In genomic region chr3:58237940-58238681, GRCh38 we compare ENCODE assay signal across 8 cellular contexts. TPM values are rescaled to one million over a fixed set of nuclear protein-coding genes. Genes with fewer than 3 reads are reported as not detected.
DNase-seq lines count a peak whose midpoint lies in the region; ATAC-seq and TF ChIP-seq lines count a peak whose summit lies in the region.

No MANE protein-coding gene starts in this region.

- H3K36me3 ChIP-seq in gastroesophageal sphincter (no peaks in the 10 kb centered on the region), neutrophil (no peaks in the 10 kb centered on the region), thyroid gland (no peaks in the 10 kb centered on the region)

- H3K4me3 ChIP-seq in gastroesophageal sphincter, result peak overlapping the region; percentile 81 to 90
- H3K4me3 ChIP-seq in neutrophil (ENCODE audit: low read depth in 1 of 2, low read length in 1 of 2), result peak overlapping the region; percentile 66 to 93
- peak overlapping the region; percentile 77 to 92 (median 84) for H3K4me3 ChIP-seq in thyroid gland (replicated peaks in 1 of 3)

- H3K4me1 ChIP-seq in gastroesophageal sphincter (peaks cover 0 to 28% (median 10%) of the 10 kb centered on the region in 3 donors), neutrophil (ENCODE audit: control insufficient read depth in 1 of 2, insufficient read depth in 1 of 2, low read depth in 1 of 2, low read length in 1 of 2) (peaks cover 13% of the 10 kb centered on the region in 2 experiments), thyroid gland (peaks cover 0 to 18% of the 10 kb centered on the region in 2 donors)

- no peak for TF ChIP-seq EP300 in gastroesophageal sphincter (IDR thresholded peaks at IDR 0.05)

- intact Hi-C loops in thyroid gland (cut with DNase I), result loop anchor here (5.0 kb wide), 1 partner anchor 64 kb away; no protein-coding TSS in a partner anchor

- no peaks in the 10 kb centered on the region for H3K27me3 ChIP-seq in gastroesophageal sphincter
- peaks cover 26% of the 10 kb centered on the region for H3K27me3 ChIP-seq in neutrophil
- no peaks in the 10 kb centered on the region for H3K27me3 ChIP-seq in thyroid gland

- DNase-seq in NCI-H1105 treated with DMSO at 0.1 percent for 48 hours (lab: John Stamatoyannopoulos, UW) (peak; percentile 32), NCI-H1105 (lab: John Stamatoyannopoulos, UW) (no peak), RPMI7951 (ENCODE audit: low read depth) (peak; percentile 24), thyroid gland (peak; percentile 63 to 67)
- peak; percentile 3 for DNase-seq in activated effector memory CD4-positive, alpha-beta T cell treated with Interleukin-2 at 50 U/mL for 16 hours

- H3K9me3 ChIP-seq in gastroesophageal sphincter (no peaks in the 10 kb centered on the region), neutrophil (no peaks in the 10 kb centered on the region), thyroid gland (no peaks in the 10 kb centered on the region)

- ATAC-seq in HG02798 (IDR thresholded peaks at IDR 0.05; ENCODE audit: poor library complexity, unreplicated experiment) (peak; percentile 33), gastroesophageal sphincter (peak; percentile 73)

- WGBS in gastroesophageal sphincter (ENCODE audit: low coverage in 1 of 2), 2 donors, result 1% methylated on average over 17 of the region's 54 CpGs; no CpG with 5 or more reads in 1 of the 2 donors
- WGBS in thyroid gland, 2 donors, result 1 to 2% methylated on average over 25 to 30 of the region's 54 CpGs

- no peak for TF ChIP-seq POLR2A in gastroesophageal sphincter (IDR thresholded peaks at IDR 0.05)
- TF ChIP-seq POLR2A in thyroid gland (IDR thresholded peaks at IDR 0.05), result no peak

- TF ChIP-seq CTCF in gastroesophageal sphincter (IDR thresholded peaks at IDR 0.05), result no peak
- TF ChIP-seq CTCF in neutrophil (IDR thresholded peaks at IDR 0.05), result no peak
- TF ChIP-seq CTCF in thyroid gland (IDR thresholded peaks at IDR 0.05), result no peak

- H3K27ac ChIP-seq in gastroesophageal sphincter (peak overlapping the region; percentile 24 to 90 (median 86)), neutrophil (peak overlapping the region; percentile 56), thyroid gland (peak overlapping the region in 2 of 3 donors; percentile 70 to 73)

RNA-seq across cellular contexts. Expression of gene ABHD6, which starts 0.5 kb away (rescaled TPM):
- total RNA-seq in RPMI7951 (2014; rRNA removed; shearing (Covaris generic)), result 19.5 and 20.1 TPM in 2 replicates
- 10 to 100 TPM in 3 of 4 donors, 1 to 10 TPM in 1; 6.5 to 27.1 (median 17.6) TPM for total RNA-seq in gastroesophageal sphincter
- 10 to 100 TPM; 14.7 to 28.6 (median 18.0) TPM for total RNA-seq in thyroid gland

RNA-seq across cellular contexts. Expression of gene DNASE1L3, which starts 27.3 kb away (rescaled TPM):
- not detected in 2 replicates for total RNA-seq in RPMI7951 (2014; rRNA removed; shearing (Covaris generic))
- total RNA-seq in gastroesophageal sphincter (1 to 10 TPM in 2 of 4 donors, under 1 TPM in 1, not detected in 1; 0.58 to 2.4 (median 1.3) TPM), thyroid gland (10 to 100 TPM in 3 of 4 donors, 1 to 10 TPM in 1; 5.7 to 53.3 (median 14.1) TPM)
